In the genomic region with DNA sequence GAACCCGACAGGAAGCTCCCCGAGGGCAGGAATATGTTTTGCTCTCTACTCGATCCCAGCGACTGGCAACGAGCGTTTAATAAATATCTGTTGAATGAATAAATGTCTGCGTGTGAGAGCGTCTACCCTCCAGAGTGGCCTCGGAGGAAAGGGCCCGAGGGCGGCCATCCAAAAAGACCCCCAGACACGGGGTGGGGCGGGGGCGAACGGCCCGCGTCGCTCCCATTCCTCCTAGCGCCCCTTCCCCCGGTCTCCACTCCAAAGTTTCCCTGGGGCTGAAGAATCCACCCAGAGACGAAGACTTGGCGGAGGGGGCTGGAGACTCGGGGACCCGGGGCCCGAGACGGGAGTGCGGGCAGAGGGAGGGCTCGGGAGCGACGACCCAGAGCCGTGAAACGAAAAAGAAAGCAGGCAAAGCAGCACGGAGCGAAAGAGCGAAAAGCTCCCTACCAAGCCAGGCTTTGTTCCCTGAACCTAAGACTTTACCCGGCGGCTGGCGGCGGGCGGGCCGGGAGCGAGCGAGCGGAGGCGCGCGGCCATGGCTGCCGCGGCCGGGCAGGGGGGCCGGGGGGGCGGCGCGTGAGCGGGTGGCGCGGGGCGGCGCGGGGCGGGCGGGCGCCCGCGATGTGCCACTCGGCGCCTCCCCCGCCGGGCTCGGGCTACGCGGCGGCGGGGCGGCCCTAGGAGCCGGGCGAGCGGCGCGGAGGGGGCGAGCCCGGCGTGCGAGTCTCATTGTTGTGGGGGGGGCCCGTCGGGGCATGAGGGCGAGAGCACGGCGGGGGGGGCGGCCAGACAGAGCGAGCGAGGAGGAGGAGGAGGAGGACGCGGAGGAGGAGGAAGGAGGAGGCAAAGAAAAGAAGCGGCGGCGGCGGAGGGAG, we compare ENCODE assay signal across 8 cellular contexts. TPM values are rescaled to one million over a fixed set of nuclear protein-coding genes. Genes with fewer than 3 reads are reported as not detected.
A peak's percentile ranks its signal among the peaks of the same experiment; 100 is the strongest.
DNase-seq lines count a peak whose midpoint lies in the region; ATAC-seq, FAIRE-seq and TF ChIP-seq lines count a peak whose summit lies in the region.

A gene (plus strand): TSS at position 629 of the 878 bp plus-strand sequence. CDS start 360 bp downstream, outside the sequence.

- dilution Hi-C loops in keratinocyte (cut with MboI; ENCODE audit: extremely low pct_ligation_motif_present, low sequenced_read_pairs) = no loop called here

- peaks cover 6% of the 10 kb centered on the region for H3K36me3 ChIP-seq in A673 (ENCODE audit: insufficient read depth, low read length, poor library complexity, severe bottlenecking)
- peaks cover 0 to 5% of the 10 kb centered on the region in 2 experiments for H3K36me3 ChIP-seq in keratinocyte (ENCODE audit: control insufficient read depth in 2 of 2, extremely low read depth in 1 of 2, insufficient read depth in 2 of 2, low read length in 2 of 2)

- no peaks in the 10 kb centered on the region for H3K9me1 ChIP-seq in keratinocyte (ENCODE audit: control insufficient read depth, extremely low read depth, insufficient read depth, low read length)

- H3K4me1 ChIP-seq in A673 (ENCODE audit: insufficient read depth, low read length, poor library complexity, severe bottlenecking) = no peaks in the 10 kb centered on the region
- H3K4me1 ChIP-seq in keratinocyte (ENCODE audit: control insufficient read depth, extremely low read depth, insufficient read depth, low read length) = peaks cover 32% of the 10 kb centered on the region

- no peak for FAIRE-seq in keratinocyte (lab: Jason Lieb, UNC)

- BruUV-seq in A673 (replicated peaks; lab: Mats Ljungman, UMichigan) = no TSS peak

- H2AFZ ChIP-seq in keratinocyte (ENCODE audit: control insufficient read depth, low read length) = peak within 1 kb of the TSS; percentile 73

- H3K4me3 ChIP-seq in A673 (ENCODE audit: low read depth, low read length, poor library complexity, severe bottlenecking) (peak within 1 kb of the TSS; percentile 71), keratinocyte (ENCODE audit: control insufficient read depth in 2 of 3, extremely low read depth in 1 of 3, insufficient read depth in 2 of 3, low read depth in 1 of 3, low read length in 3 of 3) (peak within 1 kb of the TSS; percentile 63 to 88 (median 84))

- no peaks in the 10 kb centered on the region for H3K27me3 Mint-ChIP-seq in chondrocyte (ENCODE audit: low read depth)

- H3K27me3 ChIP-seq in A673 (replicated peaks; ENCODE audit: insufficient read depth, low read depth, low read length, poor library complexity) (no peaks in the 10 kb centered on the region), keratinocyte (ENCODE audit: control insufficient read depth, extremely low read depth, insufficient read depth, low read length) (no peaks in the 10 kb centered on the region)

- POLR2A ChIA-PET in A673 (lab: Charles Lee; ENCODE audit: low non-redundant PET) = no interaction called here

- no peak for TF ChIP-seq CTCF in A673 (conservative IDR thresholded peaks at IDR 0.05; ENCODE audit: low read depth, low read length)
- no peak for TF ChIP-seq CTCF in GM20000 (IDR thresholded peaks at IDR 0.05; ENCODE audit: extremely low read depth, missing control alignments)
- TF ChIP-seq CTCF in chondrocyte (IDR thresholded peaks at IDR 0.05) = no peak
- TF ChIP-seq CTCF in keratinocyte (optimal IDR thresholded peaks at IDR 0.05 in 1 of 3, IDR thresholded peaks at IDR 0.05 in 1 of 3, conservative IDR thresholded peaks at IDR 0.05 in 1 of 3; ENCODE audit: extremely low read depth in 1 of 3, insufficient read depth in 2 of 3, low read length in 3 of 3) = no peak

- H3K27ac Mint-ChIP-seq in chondrocyte (ENCODE audit: unreplicated experiment) = peak within 1 kb of the TSS; percentile 90

- peak within 1 kb of the TSS; percentile 96 for H3K4me2 ChIP-seq in keratinocyte (ENCODE audit: control insufficient read depth, extremely low read depth, insufficient read depth, low read depth, low read length)

- peak; percentile 79 for DNase-seq in A673 (ENCODE audit: low spot score)
- DNase-seq in GM20000 (ENCODE audit: low spot score) = peak; percentile 87
- peak; percentile 50 for DNase-seq in NCI-H345 treated with DMSO at 0.1 percent for 48 hours (lab: John Stamatoyannopoulos, UW; ENCODE audit: unreplicated experiment)
- peak; percentile 61 to 64 for DNase-seq in activated CD4-positive, alpha-beta T cell treated with anti-CD3 and anti-CD28 coated beads for 24 hours (ENCODE audit: low read depth in 2 of 2)
- no peak for DNase-seq in chondrocyte (ENCODE audit: low spot score)
- DNase-seq in keratinocyte (ENCODE audit: low read depth, low spot score) = no peak
- peak; percentile 52 to 62 for DNase-seq in stimulated activated CD4-positive, alpha-beta T cell treated with anti-CD3 and anti-CD28 coated beads, Interleukin-12 subunit alpha, Interleukin-12 subunit beta, amount 100 ng/mL, for 24 hours (ENCODE audit: low read depth in 2 of 2)

- ATAC-seq in GM21390 (IDR thresholded peaks at IDR 0.05; ENCODE audit: unreplicated experiment) = no peak

- CTCF ChIA-PET in A673 (lab: Charles Lee) = interaction anchor here (0.6 kb wide), 2 partner anchors 9 to 30 kb away, joined by 3 to 7 read pairs; no protein-coding TSS in a partner anchor

- H4K20me1 ChIP-seq in keratinocyte (ENCODE audit: control insufficient read depth, extremely low read depth, insufficient read depth, low read length) = no peaks in the 10 kb centered on the region

- no peaks in the 10 kb centered on the region for H3K9me3 Mint-ChIP-seq in chondrocyte (ENCODE audit: low read depth)

- H3K9ac ChIP-seq in keratinocyte (ENCODE audit: control insufficient read depth, extremely low read depth, insufficient read depth, low read length) = peak within 1 kb of the TSS; percentile 85

- peak within 1 kb of the TSS; percentile 87 for H3K4me3 Mint-ChIP-seq in chondrocyte (ENCODE audit: unreplicated experiment)

- peaks cover 5% of the 10 kb centered on the region for H3K36me3 Mint-ChIP-seq in chondrocyte (ENCODE audit: low read depth)

- H3K9me3 ChIP-seq in A673 (ENCODE audit: low read depth, low read length, poor library complexity, severe bottlenecking) (no peaks in the 10 kb centered on the region), keratinocyte (ENCODE audit: control insufficient read depth, low read depth, low read length) (no peaks in the 10 kb centered on the region)

- H3K79me2 ChIP-seq in keratinocyte (ENCODE audit: control insufficient read depth, insufficient read depth, low read length) = no peaks in the 10 kb centered on the region

- H3K4me1 Mint-ChIP-seq in chondrocyte (ENCODE audit: low read depth) = peaks cover 53% of the 10 kb centered on the region

- H3K27ac ChIP-seq in A673 (ENCODE audit: low read depth, low read length, poor library complexity, severe bottlenecking) (peak within 1 kb of the TSS; percentile 85), keratinocyte (ENCODE audit: control insufficient read depth, insufficient read depth, low read length) (peak within 1 kb of the TSS; percentile 72)

- intact Hi-C loops in A673 (cut with micrococcal nuclease; ENCODE audit: unreplicated experiment) = no loop called here

RNA-seq across cellular contexts. Expression of the gene that starts here (rescaled TPM):
- total RNA-seq in A673 (2021) = 41.4 and 59.5 TPM in 2 replicates
- 44.9 to 64.2 TPM (median 50.0 TPM) in 3 replicates for total RNA-seq in chondrocyte
- polyA plus RNA-seq in keratinocyte = 17.4 to 18.1 TPM (median 17.7 TPM) in 3 replicates
- polyA plus RNA-seq in keratinocyte (2011; ENCODE audit: low read depth) = 20.2 TPM
- polyA plus RNA-seq in keratinocyte (2011; cell fraction: cytosol; rRNA removed) = 7.7 and 11.0 TPM in 2 replicates
- polyA plus RNA-seq in keratinocyte (2011; cell fraction: nucleus; rRNA removed) = 46.1 and 53.2 TPM in 2 replicates
- polyA plus RNA-seq in keratinocyte (2012; ENCODE audit: low replicate concordance) = 14.3 and 16.5 TPM in 2 replicates
- polyA minus RNA-seq in keratinocyte = 23.1 to 34.2 TPM (median 24.0 TPM) in 3 replicates
- 28.6 TPM for polyA minus RNA-seq in keratinocyte (2011; cell fraction: cytosol; rRNA and poly(A)+ RNA removed)
- 25.5 and 29.3 TPM in 2 replicates for polyA minus RNA-seq in keratinocyte (2011; cell fraction: nucleus; rRNA and poly(A)+ RNA removed)

Comparison
In these comparisons a context has a peak if more than half of its experiments do, and no peak if none do; other contexts are left out.
1. DNase-seq: peak in A673 (single experiment), GM20000 (single experiment), NCI-H345 treated with DMSO at 0.1 percent for 48 hours (single experiment), activated CD4-positive, alpha-beta T cell treated with anti-CD3 and anti-CD28 coated beads for 24 hours (2 of 2) and stimulated activated CD4-positive, alpha-beta T cell treated with anti-CD3 and anti-CD28 coated beads, Interleukin-12 subunit alpha, Interleukin-12 subunit beta, amount 100 ng/mL, for 24 hours (2 of 2); none in chondrocyte (single experiment) and keratinocyte (single experiment).